Comparison of ENCODE assay signal across 1 cellular context in the genomic region with DNA sequence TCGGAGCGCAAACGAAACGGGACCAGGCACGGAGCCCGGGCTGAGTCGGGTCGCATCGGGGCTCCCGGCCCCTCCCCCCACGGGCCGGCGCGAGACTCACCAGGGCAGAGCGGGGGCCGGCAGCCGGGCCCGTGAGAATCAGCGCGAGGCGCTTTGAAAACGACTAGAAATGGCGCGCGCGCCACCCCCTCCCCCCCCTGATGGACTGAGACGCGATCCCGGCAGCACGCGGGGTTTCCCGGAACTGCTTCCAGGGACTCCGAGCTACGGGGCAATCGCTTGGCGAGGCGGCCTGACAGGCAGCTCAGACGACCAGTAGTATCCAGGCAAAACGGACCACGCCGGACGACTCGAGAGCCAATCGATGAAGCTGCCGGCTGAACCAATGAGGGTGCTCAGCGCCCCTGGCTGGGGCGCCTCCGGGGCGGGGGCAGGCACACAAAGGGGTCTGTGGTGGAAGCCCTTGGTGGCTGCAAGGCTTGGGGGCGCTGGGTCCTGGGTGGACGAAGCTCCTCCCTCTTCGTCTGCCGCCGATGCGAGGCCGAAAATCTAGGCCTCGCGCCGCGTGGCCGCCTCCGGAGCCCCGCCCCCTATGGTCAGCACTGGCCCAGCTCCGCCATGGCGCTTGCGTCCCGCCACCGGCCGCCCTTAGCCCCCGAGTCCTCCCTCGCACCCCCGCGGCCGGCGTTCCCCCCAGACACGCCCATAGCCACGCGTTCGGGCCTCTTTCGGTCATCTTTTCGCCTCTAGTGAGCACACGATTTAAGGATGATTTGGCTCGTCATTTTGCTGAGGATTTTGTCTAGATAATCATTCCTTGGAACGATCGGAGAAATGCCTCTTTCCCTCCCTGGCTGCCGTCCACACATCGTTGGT.
TF ChIP-seq lines count a peak whose summit lies in the region.

Gene HNRNPR, minus strand, starts transcription at position 174 of the 876 bp plus-strand sequence. CDS start 3,276 bp downstream, outside the sequence.

TF ChIP-seq in HCT116, 20 proteins besides CTCF, POLR2A, EP300 and RAD21 (continued from another document):
- peak; percentile 25 for TF ChIP-seq ZBTB33 (IDR thresholded peaks at IDR 0.05; ENCODE audit: extremely low read depth, insufficient replicate concordance, low read length)
- TF ChIP-seq EGR1 (IDR thresholded peaks at IDR 0.05; ENCODE audit: low read depth), result peak; percentile 76
- peak; percentile 77; the same call in 1 of the 2 replicates for TF ChIP-seq CBX3 (IDR thresholded peaks at IDR 0.05; ENCODE audit: low read depth)
- peak; percentile 87 for TF ChIP-seq POLR2AphosphoS5 (IDR thresholded peaks at IDR 0.05; ENCODE audit: low read depth, low read length)
- peak; percentile 11 for TF ChIP-seq TCF7L2 (IDR thresholded peaks at IDR 0.05; ENCODE audit: borderline replicate concordance, extremely low read depth, insufficient read depth, insufficient read length)
- TF ChIP-seq, protein P1, sequence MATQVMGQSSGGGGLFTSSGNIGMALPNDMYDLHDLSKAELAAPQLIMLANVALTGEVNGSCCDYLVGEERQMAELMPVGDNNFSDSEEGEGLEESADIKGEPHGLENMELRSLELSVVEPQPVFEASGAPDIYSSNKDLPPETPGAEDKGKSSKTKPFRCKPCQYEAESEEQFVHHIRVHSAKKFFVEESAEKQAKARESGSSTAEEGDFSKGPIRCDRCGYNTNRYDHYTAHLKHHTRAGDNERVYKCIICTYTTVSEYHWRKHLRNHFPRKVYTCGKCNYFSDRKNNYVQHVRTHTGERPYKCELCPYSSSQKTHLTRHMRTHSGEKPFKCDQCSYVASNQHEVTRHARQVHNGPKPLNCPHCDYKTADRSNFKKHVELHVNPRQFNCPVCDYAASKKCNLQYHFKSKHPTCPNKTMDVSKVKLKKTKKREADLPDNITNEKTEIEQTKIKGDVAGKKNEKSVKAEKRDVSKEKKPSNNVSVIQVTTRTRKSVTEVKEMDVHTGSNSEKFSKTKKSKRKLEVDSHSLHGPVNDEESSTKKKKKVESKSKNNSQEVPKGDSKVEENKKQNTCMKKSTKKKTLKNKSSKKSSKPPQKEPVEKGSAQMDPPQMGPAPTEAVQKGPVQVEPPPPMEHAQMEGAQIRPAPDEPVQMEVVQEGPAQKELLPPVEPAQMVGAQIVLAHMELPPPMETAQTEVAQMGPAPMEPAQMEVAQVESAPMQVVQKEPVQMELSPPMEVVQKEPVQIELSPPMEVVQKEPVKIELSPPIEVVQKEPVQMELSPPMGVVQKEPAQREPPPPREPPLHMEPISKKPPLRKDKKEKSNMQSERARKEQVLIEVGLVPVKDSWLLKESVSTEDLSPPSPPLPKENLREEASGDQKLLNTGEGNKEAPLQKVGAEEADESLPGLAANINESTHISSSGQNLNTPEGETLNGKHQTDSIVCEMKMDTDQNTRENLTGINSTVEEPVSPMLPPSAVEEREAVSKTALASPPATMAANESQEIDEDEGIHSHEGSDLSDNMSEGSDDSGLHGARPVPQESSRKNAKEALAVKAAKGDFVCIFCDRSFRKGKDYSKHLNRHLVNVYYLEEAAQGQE (IDR thresholded peaks at IDR 0.05; ENCODE audit: low read depth), result no peak
